Comparison of ENCODE assay signal across 1 cellular context in the genomic region with DNA sequence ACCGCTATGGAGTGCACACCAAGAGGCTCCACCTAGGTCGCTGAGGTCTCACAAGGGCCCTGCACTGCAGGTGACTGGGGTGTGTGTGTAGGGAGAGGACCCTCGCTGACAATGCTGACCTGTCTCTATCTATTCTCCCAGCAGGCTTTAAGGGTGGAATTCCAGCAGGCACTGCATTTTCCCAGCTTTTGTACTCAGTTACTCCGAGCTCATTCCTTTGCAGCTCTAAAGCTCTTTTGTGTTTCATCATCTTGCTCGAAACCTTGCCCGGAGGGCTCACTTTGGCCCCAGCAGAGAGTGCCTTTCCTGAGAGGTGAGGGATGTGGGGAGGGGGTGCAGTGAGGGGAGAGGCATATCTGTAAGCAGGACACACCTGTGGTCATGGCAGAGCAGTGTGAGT.
TF ChIP-seq lines count a peak whose summit lies in the region.

No MANE protein-coding gene starts in this region.

TF ChIP-seq in HepG2, 621 proteins besides CTCF, POLR2A, EP300 and RAD21:
- TF ChIP-seq SOX13 (IDR thresholded peaks at IDR 0.05) (no peak), SOX13 (CRISPR knock-in tag; conservative IDR thresholded peaks at IDR 0.05 in 1 of 2, IDR thresholded peaks at IDR 0.05 in 1 of 2) (no peak), NR3C1 (CRISPR knock-in tag; IDR thresholded peaks at IDR 0.05) (no peak), U2AF2 (IDR thresholded peaks at IDR 0.05; ENCODE audit: low read depth, low read length) (no peak)
- TF ChIP-seq, protein P1, sequence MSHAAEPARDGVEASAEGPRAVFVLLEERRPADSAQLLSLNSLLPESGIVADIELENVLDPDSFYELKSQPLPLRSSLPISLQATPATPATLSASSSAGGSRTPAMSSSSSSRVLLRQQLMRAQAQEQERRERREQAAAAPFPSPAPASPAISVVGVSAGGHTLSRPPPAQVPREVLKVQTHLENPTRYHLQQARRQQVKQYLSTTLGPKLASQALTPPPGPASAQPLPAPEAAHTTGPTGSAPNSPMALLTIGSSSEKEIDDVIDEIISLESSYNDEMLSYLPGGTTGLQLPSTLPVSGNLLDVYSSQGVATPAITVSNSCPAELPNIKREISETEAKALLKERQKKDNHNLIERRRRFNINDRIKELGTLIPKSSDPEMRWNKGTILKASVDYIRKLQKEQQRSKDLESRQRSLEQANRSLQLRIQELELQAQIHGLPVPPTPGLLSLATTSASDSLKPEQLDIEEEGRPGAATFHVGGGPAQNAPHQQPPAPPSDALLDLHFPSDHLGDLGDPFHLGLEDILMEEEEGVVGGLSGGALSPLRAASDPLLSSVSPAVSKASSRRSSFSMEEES (CRISPR knock-in tag; IDR thresholded peaks at IDR 0.05), result no peak
